ENCODE assay signal across 7 cellular contexts in the genomic region with DNA sequence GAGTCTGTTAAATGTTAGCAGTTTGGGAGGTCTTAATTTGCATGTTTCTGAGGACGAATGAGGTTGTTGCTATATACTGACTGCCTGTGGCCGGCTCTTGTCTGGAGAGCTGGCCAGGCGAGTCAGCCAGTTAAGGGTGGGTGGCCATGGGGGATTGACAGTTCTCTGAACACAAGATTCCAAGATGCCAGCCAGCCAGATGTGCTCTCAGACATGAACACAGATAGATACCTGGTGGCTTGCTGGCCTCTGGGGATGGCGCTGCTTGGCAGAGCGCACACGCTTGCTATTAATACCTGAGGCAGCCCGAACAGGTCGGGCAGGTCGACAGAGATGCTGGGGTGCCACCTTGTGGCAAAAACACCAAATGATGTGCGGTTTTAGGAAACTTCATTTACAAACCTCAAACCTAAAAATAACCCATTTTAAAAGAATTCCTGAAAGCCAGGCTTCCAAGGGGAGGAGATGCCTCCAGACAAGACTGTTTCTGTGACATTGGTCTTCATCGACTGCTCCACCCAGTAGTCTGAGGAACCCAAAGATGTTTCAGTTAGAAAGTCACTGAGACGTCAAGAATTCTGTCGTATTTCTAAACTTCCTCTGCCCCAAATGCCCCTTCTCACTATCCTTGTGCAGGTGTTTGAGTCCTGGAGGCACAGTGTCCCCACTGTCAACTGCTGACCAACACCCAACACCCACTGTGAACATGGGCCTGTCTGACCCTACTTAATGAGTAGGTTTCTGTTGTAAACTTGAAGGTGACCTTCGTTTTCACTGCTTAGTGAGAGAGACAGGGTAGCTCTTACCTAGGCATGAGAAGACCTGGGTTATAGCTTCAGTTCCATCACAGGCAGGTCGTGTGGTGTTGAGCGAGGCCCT.
A peak's percentile ranks its signal among the peaks of the same experiment; 100 is the strongest.
DNase-seq lines count a peak whose midpoint lies in the region; ATAC-seq and TF ChIP-seq lines count a peak whose summit lies in the region.

No MANE protein-coding gene starts in this region.

- no peaks in the 10 kb centered on the region for H3K4me1 ChIP-seq in effector memory CD4-positive, alpha-beta T cell (ENCODE audit: control insufficient read depth, insufficient read depth, low read length, poor library complexity, severe bottlenecking)

- CTCF ChIA-PET in GM10248 (lab: Yijun Ruan, JAX), result interaction anchor here (0.7 to 6.1 kb wide), 21 partner anchors 8 to 228 kb away, joined by 3 to 67 read pairs (median 3); a partner anchor contains a TSS
- CTCF ChIA-PET in HEK293T (lab: Yijun Ruan, JAX), result interaction anchor here (1.1 to 4.0 kb wide), 2 partner anchors 152 to 244 kb away, joined by 4 to 15 read pairs; a partner anchor contains a TSS
- CTCF ChIA-PET in activated CD8-positive, alpha-beta T cell treated with anti-CD3 and anti-CD28 coated beads for 36 hours (lab: Charles Lee), result interaction anchor here (0.6 to 12.4 kb wide), 20 partner anchors 8 to 265 kb away, joined by 3 to 144 read pairs (median 4); a partner anchor contains a TSS

- H3K4me3 Mint-ChIP-seq in activated CD8-positive, alpha-beta T cell treated with anti-CD3 and anti-CD28 coated beads for 36 hours, result no peak overlapping the region

- peak; percentile 70 for TF ChIP-seq CTCF in GM10248 (IDR thresholded peaks at IDR 0.05; ENCODE audit: control extremely low read depth, extremely low read depth, low read depth, missing control alignments)
- peak; percentile 74 for TF ChIP-seq CTCF in activated CD8-positive, alpha-beta T cell treated with anti-CD3 and anti-CD28 coated beads for 36 hours (IDR thresholded peaks at IDR 0.05)

- peak; percentile 76 for ATAC-seq in activated CD8-positive, alpha-beta T cell treated with anti-CD3 and anti-CD28 coated beads for 36 hours

- DNase-seq in GM10248 (ENCODE audit: extremely low spot score) (peak; percentile 65), HEK293T (ENCODE audit: extremely low spot score) (peak; percentile 77), NCI-H2227 treated with DMSO at 0.1 percent for 48 hours (lab: John Stamatoyannopoulos, UW) (peak; percentile 10), myocyte (ENCODE audit: low read depth) (peak; percentile 50)
- DNase-seq in activated CD8-positive, alpha-beta T cell treated with anti-CD3 and anti-CD28 coated beads for 36 hours, result peak; percentile 84
- peak; percentile 39 to 55 (median 48) for DNase-seq in effector memory CD4-positive, alpha-beta T cell
- DNase-seq in stimulated activated CD8-positive, alpha-beta memory T cell treated with anti-CD3 and anti-CD28 coated beads, Interleukin-7, amount 100 ng/mL, for 48 hours (ENCODE audit: extremely low read depth in 1 of 2, low read depth in 1 of 2), result peak; percentile 22 to 34

- no peaks in the 10 kb centered on the region for H3K9me3 Mint-ChIP-seq in activated CD8-positive, alpha-beta T cell treated with anti-CD3 and anti-CD28 coated beads for 36 hours

- no peaks in the 10 kb centered on the region for H3K9me3 ChIP-seq in effector memory CD4-positive, alpha-beta T cell (ENCODE audit: control insufficient read depth, low read length)

- H3K36me3 Mint-ChIP-seq in activated CD8-positive, alpha-beta T cell treated with anti-CD3 and anti-CD28 coated beads for 36 hours (ENCODE audit: low read depth), result no peaks in the 10 kb centered on the region

- H3K4me3 ChIP-seq in effector memory CD4-positive, alpha-beta T cell (ENCODE audit: insufficient read depth, low read depth, low read length, poor library complexity, severe bottlenecking), result no peak overlapping the region

- no peaks in the 10 kb centered on the region for H3K27me3 Mint-ChIP-seq in activated CD8-positive, alpha-beta T cell treated with anti-CD3 and anti-CD28 coated beads for 36 hours

- POLR2A ChIA-PET in GM10248 (lab: Yijun Ruan, JAX), result interaction anchor here (0.5 kb wide), 1 partner anchor 209 kb away, joined by 4 read pairs; no protein-coding TSS in a partner anchor
- POLR2A ChIA-PET in HEK293T (lab: Yijun Ruan, JAX), result no interaction called here
- POLR2A ChIA-PET in activated CD8-positive, alpha-beta T cell treated with anti-CD3 and anti-CD28 coated beads for 36 hours (lab: Charles Lee), result interaction anchor here (0.9 to 3.3 kb wide), 3 partner anchors 16 to 152 kb away, joined by 3 to 11 read pairs (median 4); a partner anchor contains a TSS

- H3K27ac Mint-ChIP-seq in activated CD8-positive, alpha-beta T cell treated with anti-CD3 and anti-CD28 coated beads for 36 hours, result peak overlapping the region; percentile 29

- no peaks in the 10 kb centered on the region for H3K27me3 ChIP-seq in effector memory CD4-positive, alpha-beta T cell (replicated peaks; ENCODE audit: control insufficient read depth, insufficient read depth, low read length, poor library complexity, severe bottlenecking)

- H3K4me1 Mint-ChIP-seq in activated CD8-positive, alpha-beta T cell treated with anti-CD3 and anti-CD28 coated beads for 36 hours (ENCODE audit: low read depth), result peaks cover 23% of the 10 kb centered on the region

- H3K36me3 ChIP-seq in effector memory CD4-positive, alpha-beta T cell (ENCODE audit: control insufficient read depth, insufficient read depth, low read length), result no peaks in the 10 kb centered on the region

- intact Hi-C loops in activated CD8-positive, alpha-beta T cell treated with anti-CD3 and anti-CD28 coated beads for 36 hours (cut with micrococcal nuclease), result loop anchor here (1.0 to 10.0 kb wide), 3 partner anchors 152 to 232 kb away; a partner anchor contains a TSS

- H3K27ac ChIP-seq in effector memory CD4-positive, alpha-beta T cell (ENCODE audit: insufficient read depth, low read length, poor library complexity, severe bottlenecking), result no peak overlapping the region

TF ChIP-seq in HEK293T, 16 proteins besides CTCF, POLR2A, EP300 and RAD21:
- TF ChIP-seq, protein P1, sequence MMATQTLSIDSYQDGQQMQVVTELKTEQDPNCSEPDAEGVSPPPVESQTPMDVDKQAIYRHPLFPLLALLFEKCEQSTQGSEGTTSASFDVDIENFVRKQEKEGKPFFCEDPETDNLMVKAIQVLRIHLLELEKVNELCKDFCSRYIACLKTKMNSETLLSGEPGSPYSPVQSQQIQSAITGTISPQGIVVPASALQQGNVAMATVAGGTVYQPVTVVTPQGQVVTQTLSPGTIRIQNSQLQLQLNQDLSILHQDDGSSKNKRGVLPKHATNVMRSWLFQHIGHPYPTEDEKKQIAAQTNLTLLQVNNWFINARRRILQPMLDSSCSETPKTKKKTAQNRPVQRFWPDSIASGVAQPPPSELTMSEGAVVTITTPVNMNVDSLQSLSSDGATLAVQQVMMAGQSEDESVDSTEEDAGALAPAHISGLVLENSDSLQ (IDR thresholded peaks at IDR 0.05), result no peak
- TF ChIP-seq SUZ12 (IDR thresholded peaks at IDR 0.05) (no peak), LEF1 (IDR thresholded peaks at IDR 0.05; ENCODE audit: borderline replicate concordance) (no peak), SP1 (IDR thresholded peaks at IDR 0.05) (no peak), NFRKB (IDR thresholded peaks at IDR 0.05) (no peak), FOXK2 (IDR thresholded peaks at IDR 0.05) (no peak), HDGF (IDR thresholded peaks at IDR 0.05; ENCODE audit: borderline replicate concordance) (no peak)

Comparison
In these comparisons a context has a peak if more than half of its experiments do, and no peak if none do; other contexts are left out.
1. DNase-seq: peak in every context shown above with its lines; median percentile 84 in activated CD8-positive, alpha-beta T cell treated with anti-CD3 and anti-CD28 coated beads for 36 hours; 77 in HEK293T; 65 in GM10248; 50 in myocyte; 48 in effector memory CD4-positive, alpha-beta T cell; 28 in stimulated activated CD8-positive, alpha-beta memory T cell treated with anti-CD3 and anti-CD28 coated beads, Interleukin-7, amount 100 ng/mL, for 48 hours; 10 in NCI-H2227 treated with DMSO at 0.1 percent for 48 hours.